In genomic region chr12:113195598-113195997, GRCh38 we compare ENCODE assay signal across 25 cellular contexts. TPM values are rescaled to one million over a fixed set of nuclear protein-coding genes. Genes with fewer than 3 reads are reported as not detected.
DNase-seq lines count a peak whose midpoint lies in the region; ATAC-seq and TF ChIP-seq lines count a peak whose summit lies in the region.
"Had no signal": no experiment of that assay in that cellular context is flagged by ENCODE, and none has a peak within 500 bp of the region (broad histone marks: within the 10 kb centered on the region; RNA-seq: fewer than 3 reads in every experiment).

No MANE protein-coding gene starts in this region.

- H3K9me3 ChIP-seq in SJCRH30 (replicated peaks) (no peaks in the 10 kb centered on the region), mesenchymal stem cell (ENCODE audit: control insufficient read depth, low read length) (no peaks in the 10 kb centered on the region), smooth muscle cell (replicated peaks; ENCODE audit: low read depth) (no peaks in the 10 kb centered on the region), PC-9 (ENCODE audit: insufficient read depth, low read depth) (no peaks in the 10 kb centered on the region), spleen (no peaks in the 10 kb centered on the region)
- H3K9me3 ChIP-seq: pancreas had no signal

- peaks cover 14% of the 10 kb centered on the region for H3F3A ChIP-seq in smooth muscle cell (ENCODE audit: low read depth)
- H3F3A ChIP-seq in PC-9 (ENCODE audit: insufficient read depth, low read depth), result peaks cover 42% of the 10 kb centered on the region

- peaks cover 31% of the 10 kb centered on the region for H3K4me1 ChIP-seq in SJCRH30
- H3K4me1 ChIP-seq in mesenchymal stem cell (ENCODE audit: control insufficient read depth, insufficient read depth, low read depth, low read length), result peaks cover 44% of the 10 kb centered on the region
- peaks cover 8% of the 10 kb centered on the region for H3K4me1 ChIP-seq in smooth muscle cell (ENCODE audit: low read depth)
- H3K4me1 ChIP-seq in PC-9 (replicated peaks; ENCODE audit: insufficient read depth), result peaks cover 33% of the 10 kb centered on the region
- peaks cover 5 to 43% (median 14%) of the 10 kb centered on the region in 6 donors for H3K4me1 ChIP-seq in spleen

- H3K79me2 ChIP-seq in smooth muscle cell (ENCODE audit: low read depth) (no peaks in the 10 kb centered on the region), PC-9 (ENCODE audit: low read depth) (no peaks in the 10 kb centered on the region)

- no peak overlapping the region for H3K4me3 ChIP-seq in SJCRH30
- no peak overlapping the region for H3K4me3 ChIP-seq in mesenchymal stem cell (ENCODE audit: insufficient read depth in 1 of 2, low read depth in 1 of 2, low read length in 2 of 2)
- no peak overlapping the region for H3K4me3 ChIP-seq in smooth muscle cell
- no peak overlapping the region for H3K4me3 ChIP-seq in PC-9
- no peak overlapping the region for H3K4me3 ChIP-seq in spleen
- H3K4me3 ChIP-seq: lung, pancreas had no signal

- H2BK12ac ChIP-seq in mesenchymal stem cell (ENCODE audit: low read length in 2 of 2), result peak overlapping the region; percentile 93 to 99

- H3K36me3 Mint-ChIP-seq in Calu3 (ENCODE audit: insufficient read depth, unreplicated experiment), result peaks cover 26% of the 10 kb centered on the region

- peak overlapping the region; percentile 76 for H3K9ac ChIP-seq in mesenchymal stem cell (ENCODE audit: low read length)
- H3K9ac ChIP-seq in smooth muscle cell (ENCODE audit: low read depth), result no peak overlapping the region

- peak overlapping the region; percentile 10 for H3K27ac Mint-ChIP-seq in Calu3 (ENCODE audit: unreplicated experiment)
- H3K27ac Mint-ChIP-seq: activated naive CD4-positive, alpha-beta T cell treated with anti-CD3 and anti-CD28 coated beads, Interleukin-2, amount 50 U/mL, for 24 hours; CD4-positive, alpha-beta memory T cell had no signal

- no peaks in the 10 kb centered on the region for H3K9me2 ChIP-seq in PC-9 (ENCODE audit: insufficient read depth)

- H3K23ac ChIP-seq in mesenchymal stem cell (ENCODE audit: low read length in 2 of 2), result no peak overlapping the region

- peaks cover 19% of the 10 kb centered on the region for H3K79me1 ChIP-seq in mesenchymal stem cell (replicated peaks; ENCODE audit: low read length, poor library complexity, severe bottlenecking)

- H4K8ac ChIP-seq in mesenchymal stem cell (ENCODE audit: low read length), result peak overlapping the region; percentile 78

- peaks cover 13% of the 10 kb centered on the region for H3K4me1 Mint-ChIP-seq in Calu3 (ENCODE audit: low read depth, unreplicated experiment)

- H3K4ac ChIP-seq in mesenchymal stem cell (ENCODE audit: low read depth in 1 of 2, low read length in 2 of 2), result peak overlapping the region; percentile 60 to 80

- H3K4me2 ChIP-seq in mesenchymal stem cell (ENCODE audit: low read length, poor library complexity, severe bottlenecking), result no peak overlapping the region
- H3K4me2 ChIP-seq in smooth muscle cell, result peak overlapping the region; percentile 43
- no peak overlapping the region for H3K4me2 ChIP-seq in PC-9

- BruUV-seq in Calu3 (replicated peaks; lab: Mats Ljungman, UMichigan), result no TSS peak
- no TSS peak for BruUV-seq in PC-9 (replicated peaks; lab: Mats Ljungman, UMichigan)

- peak overlapping the region; percentile 82 for H2BK15ac ChIP-seq in mesenchymal stem cell (ENCODE audit: low read depth, poor library complexity, severe bottlenecking)

- H3K4me3 Mint-ChIP-seq in Calu3 (ENCODE audit: low read depth, unreplicated experiment), result no peak overlapping the region
- H3K4me3 Mint-ChIP-seq: activated naive CD4-positive, alpha-beta T cell treated with anti-CD3 and anti-CD28 coated beads, Interleukin-2, amount 50 U/mL, for 24 hours; activated T-cell treated with anti-CD3 and anti-CD28 coated beads, Interleukin-2, amount 50 U/mL, for 4 hours; CD4-positive, alpha-beta memory T cell had no signal

- no peaks in the 10 kb centered on the region for H3K27me3 Mint-ChIP-seq in Calu3 (ENCODE audit: unreplicated experiment)
- H3K27me3 Mint-ChIP-seq: activated naive CD4-positive, alpha-beta T cell treated with anti-CD3 and anti-CD28 coated beads, Interleukin-2, amount 50 U/mL, for 24 hours; CD4-positive, alpha-beta memory T cell had no signal

- WGBS in mesenchymal stem cell, result 98% methylated on average over 7 of the region's 13 CpGs
- whole genome bisulfite sequencing in smooth muscle cell (ENCODE audit: low lambda C conversion rate), result 96% methylated on average over 13 of the region's 13 CpGs
- 95 to 99% (median 96%) methylated on average over 13 of the region's 13 CpGs for WGBS in spleen, 5 donors

- no peak overlapping the region for H2AFZ ChIP-seq in mesenchymal stem cell (ENCODE audit: low read depth, low read length)
- H2AFZ ChIP-seq in smooth muscle cell (ENCODE audit: low read depth), result no peak overlapping the region
- no peak overlapping the region for H2AFZ ChIP-seq in PC-9

- H2BK120ac ChIP-seq in mesenchymal stem cell (ENCODE audit: low read depth, low read length), result peak overlapping the region; percentile 75

- peak overlapping the region in 1 of 2 experiments; percentile 78 for H3K14ac ChIP-seq in mesenchymal stem cell (ENCODE audit: low read length in 2 of 2)

- no peak for TF ChIP-seq CTCF in Calu3 (IDR thresholded peaks at IDR 0.05; ENCODE audit: unreplicated experiment)
- TF ChIP-seq CTCF in smooth muscle cell (IDR thresholded peaks at IDR 0.05; ENCODE audit: borderline replicate concordance, insufficient read depth, poor library complexity, severe bottlenecking), result no peak
- TF ChIP-seq CTCF in PC-9 (conservative IDR thresholded peaks at IDR 0.05), result no peak
- TF ChIP-seq CTCF in spleen (IDR thresholded peaks at IDR 0.05 in 8 of 11, conservative IDR thresholded peaks at IDR 0.05 in 3 of 11), result no peak

- H3K36me3 ChIP-seq in SJCRH30 (peaks cover 6% of the 10 kb centered on the region; the same call in 1 of the 2 replicates), mesenchymal stem cell (ENCODE audit: control insufficient read depth in 1 of 2, insufficient read depth in 2 of 2, low read depth in 1 of 2, low read length in 2 of 2) (peaks cover 23 to 29% of the 10 kb centered on the region in 2 experiments), smooth muscle cell (ENCODE audit: low read depth) (no peaks in the 10 kb centered on the region), PC-9 (ENCODE audit: low read depth) (peaks cover 13% of the 10 kb centered on the region), spleen (peaks cover 0 to 26% (median 16%) of the 10 kb centered on the region in 6 donors)

- H3K27me3 ChIP-seq in SJCRH30, result no peaks in the 10 kb centered on the region
- no peaks in the 10 kb centered on the region for H3K27me3 ChIP-seq in mesenchymal stem cell (ENCODE audit: control insufficient read depth in 1 of 2, insufficient read depth in 1 of 2, low read length in 2 of 2)
- H3K27me3 ChIP-seq in smooth muscle cell (ENCODE audit: low read depth), result no peaks in the 10 kb centered on the region
- no peaks in the 10 kb centered on the region for H3K27me3 ChIP-seq in PC-9 (ENCODE audit: insufficient read depth, low read depth)
- H3K27me3 ChIP-seq in spleen (replicated peaks in 1 of 7), result no peaks in the 10 kb centered on the region
- H3K27me3 ChIP-seq: pancreas had no signal

- H4K91ac ChIP-seq in mesenchymal stem cell (ENCODE audit: low read length), result peak overlapping the region; percentile 84

- peak overlapping the region; percentile 98 for H2AK5ac ChIP-seq in mesenchymal stem cell (ENCODE audit: low read length, severe bottlenecking)

- CTCF ChIA-PET in Calu3 (lab: Charles Lee) (interaction anchor here (1.5 kb wide), 1 partner anchor 28 kb away, joined by 4 read pairs; no protein-coding TSS in a partner anchor), PC-9 (lab: Charles Lee) (no interaction called here)

- peak overlapping the region; percentile 4 for H2BK5ac ChIP-seq in mesenchymal stem cell (ENCODE audit: low read depth, low read length, poor library complexity, severe bottlenecking)

- no peak for ATAC-seq in sciatic nerve
- ATAC-seq: activated CD4-positive, CD25-positive, alpha-beta regulatory T cell treated with anti-CD3 and anti-CD28 coated beads, Interleukin-2, amount 50 U/mL, for 24 hours; activated T-cell treated with anti-CD3 and anti-CD28 coated beads, Interleukin-2, amount 50 U/mL, for 4 hours; HCT116; pancreas had no signal

- intact Hi-C loops in Calu3 (cut with micrococcal nuclease; ENCODE audit: unreplicated experiment) (loop anchor here (5.0 kb wide), 4 partner anchors 47 to 227 kb away; partner anchors contain the start of genes PLBD2 and SDSL), sciatic nerve (cut with DNase I) (no loop called here), PC-9 (cut with micrococcal nuclease; ENCODE audit: unreplicated experiment) (loop anchor here (2.0 to 5.0 kb wide), 3 partner anchors 25 to 117 kb away; partner anchors contain the start of gene TPCN1), spleen (cut with DNase I; ENCODE audit: low total_unique reads) (no loop called here)

- H4K20me1 ChIP-seq in smooth muscle cell (ENCODE audit: low read depth) (no peaks in the 10 kb centered on the region), PC-9 (ENCODE audit: insufficient read depth) (no peaks in the 10 kb centered on the region)

- no peak for TF ChIP-seq POLR2A in spleen (IDR thresholded peaks at IDR 0.05)

- peak overlapping the region; percentile 39; the same call in 1 of the 2 replicates for H3K27ac ChIP-seq in SJCRH30
- peak overlapping the region; percentile 96 for H3K27ac ChIP-seq in mesenchymal stem cell (ENCODE audit: low read length, poor library complexity, severe bottlenecking)
- peak overlapping the region; percentile 77 for H3K27ac ChIP-seq in smooth muscle cell (ENCODE audit: low read depth)
- H3K27ac ChIP-seq in PC-9, result no peak overlapping the region
- no peak overlapping the region for H3K27ac ChIP-seq in spleen
- H3K27ac ChIP-seq: pancreas had no signal

- peak overlapping the region; percentile 75 to 84 for H3K18ac ChIP-seq in mesenchymal stem cell (ENCODE audit: low read depth in 1 of 2, low read length in 2 of 2)

- POLR2A ChIA-PET in PC-9 (lab: Charles Lee; ENCODE audit: unreplicated experiment), result interaction anchor here (0.7 kb wide), 1 partner anchor 9 kb away, joined by 7 read pairs; no protein-coding TSS in a partner anchor

- H3K9me3 Mint-ChIP-seq in Calu3 (ENCODE audit: low read depth, unreplicated experiment), result no peaks in the 10 kb centered on the region
- H3K9me3 Mint-ChIP-seq: activated naive CD4-positive, alpha-beta T cell treated with anti-CD3 and anti-CD28 coated beads, Interleukin-2, amount 50 U/mL, for 24 hours; activated T-cell treated with anti-CD3 and anti-CD28 coated beads, Interleukin-2, amount 50 U/mL, for 4 hours; CD4-positive, alpha-beta memory T cell had no signal

- no peak for DNase-seq in Calu3
- no peak for DNase-seq in SJCRH30
- DNase-seq in mesenchymal stem cell, result no peak
- DNase-seq in smooth muscle cell (lab: John Stamatoyannopoulos, UW; ENCODE audit: unreplicated experiment), result no peak
- no peak for DNase-seq in sciatic nerve (ENCODE audit: low spot score)
- no peak for DNase-seq in PC-9
- no peak for DNase-seq in spleen
- no peak for DNase-seq in NK-92 treated with Interleukin-12 subunit alpha and Interleukin-12 subunit beta, amount 100 ng/mL, for 24 hours (lab: John Stamatoyannopoulos, UW)
- DNase-seq: activated T-cell treated with anti-CD3 and anti-CD28 coated beads, Interleukin-2, amount 50 U/mL, for 4 hours; CD4-positive, alpha-beta memory T cell; DMS53; GF-D8; NCI-H446; pancreas had no signal

RNA-seq across cellular contexts. Expression of gene RITA1, which starts 10.1 kb away (rescaled TPM):
- total RNA-seq in Calu3 (2022) (27.4 and 28.4 TPM in 2 replicates), smooth muscle cell (9.1 and 9.6 TPM in 2 replicates), sciatic nerve (7.8 TPM), PC-9 (2021) (15.8 and 16.1 TPM in 2 replicates), spleen (10 to 100 TPM; 11.1 to 15.6 (median 11.9) TPM)
- total RNA-seq in SJCRH30 (2014; rRNA removed; shearing (Covaris generic)), result 20.2 and 22.0 TPM in 2 replicates
- polyA plus RNA-seq in mesenchymal stem cell (2013, experiment 1 of 2), result 15.4 TPM
- polyA plus RNA-seq in mesenchymal stem cell (2013, experiment 2 of 2), result 14.6 TPM
- polyA plus RNA-seq in smooth muscle cell (12.2 and 14.0 TPM in 2 replicates), spleen (10 to 100 TPM in 2 of 3 donors, 1 to 10 TPM in 1; 9.0 to 15.5 (median 13.0) TPM)

RNA-seq across cellular contexts. Expression of gene DDX54, which starts 10.3 kb away (rescaled TPM):
- total RNA-seq in Calu3 (2022) (104 and 112 TPM in 2 replicates), smooth muscle cell (19.3 and 39.3 TPM in 2 replicates), sciatic nerve (43.9 TPM), PC-9 (2021) (80.1 and 81.3 TPM in 2 replicates), spleen (10 to 100 TPM; 44.4 to 73.1 (median 59.8) TPM)
- total RNA-seq in SJCRH30 (2014; rRNA removed; shearing (Covaris generic)), result 43.7 and 47.6 TPM in 2 replicates
- 34.2 TPM for polyA plus RNA-seq in mesenchymal stem cell (2013, experiment 1 of 2)
- 36.4 TPM for polyA plus RNA-seq in mesenchymal stem cell (2013, experiment 2 of 2)
- polyA plus RNA-seq in smooth muscle cell (28.3 and 32.5 TPM in 2 replicates), spleen (10 to 100 TPM; 47.9 to 80.3 (median 69.9) TPM)

RNA-seq across cellular contexts. Expression of gene TPCN1, which starts 25.7 kb away (rescaled TPM):
- total RNA-seq in Calu3 (2022) (83.0 and 91.1 TPM in 2 replicates), smooth muscle cell (12.1 and 12.9 TPM in 2 replicates), sciatic nerve (90.6 TPM), PC-9 (2021) (34.1 and 42.7 TPM in 2 replicates), spleen (10 to 100 TPM; 44.6 to 90.1 (median 51.9) TPM)
- total RNA-seq in SJCRH30 (2014; rRNA removed; shearing (Covaris generic)), result 14.3 and 18.4 TPM in 2 replicates
- polyA plus RNA-seq in mesenchymal stem cell (2013, experiment 1 of 2), result 57.5 TPM
- 58.5 TPM for polyA plus RNA-seq in mesenchymal stem cell (2013, experiment 2 of 2)
- polyA plus RNA-seq in smooth muscle cell (29.2 and 29.6 TPM in 2 replicates), spleen (10 to 100 TPM; 15.5 to 28.9 (median 27.8) TPM)

RNA-seq across cellular contexts. Expression of gene CFAP73, which starts 46.1 kb away (rescaled TPM):
- total RNA-seq in Calu3 (2022), result 2.3 and 3.2 TPM in 2 replicates
- total RNA-seq in SJCRH30 (2014; rRNA removed; shearing (Covaris generic)), result not detected in 2 replicates
- not detected for polyA plus RNA-seq in mesenchymal stem cell (2013, experiment 1 of 2)
- 0.03 TPM for polyA plus RNA-seq in mesenchymal stem cell (2013, experiment 2 of 2)
- not detected in 2 replicates for total RNA-seq in smooth muscle cell
- polyA plus RNA-seq in smooth muscle cell, result not detected in 2 replicates
- total RNA-seq in sciatic nerve, result 0.98 TPM
- total RNA-seq in PC-9 (2021), result 1.3 and 1.9 TPM in 2 replicates
- total RNA-seq in spleen, result not detected
- polyA plus RNA-seq in spleen, result under 1 TPM; 0.64 to 0.71 (median 0.70) TPM
- total RNA-seq: aorta; CD4-positive, alpha-beta memory T cell; fibroblast of lung; glomerular endothelial cell; kidney epithelial cell; MCF 10A; RPMI7951; urinary bladder had no signal
- polyA plus RNA-seq: fibroblast of lung had no signal

Comparison
In these comparisons a context has a peak if more than half of its experiments do, and no peak if none do; other contexts are left out.
1. H3K27ac ChIP-seq: peak in SJCRH30 (single experiment), mesenchymal stem cell (single experiment) and smooth muscle cell (single experiment); none in PC-9 (single experiment) and spleen (0 of 8).
2. intact Hi-C loops: an anchor here in Calu3 (5.0 kb wide) and PC-9 (2.0 to 5.0 kb wide); none called in sciatic nerve and spleen.